In the genomic region with DNA sequence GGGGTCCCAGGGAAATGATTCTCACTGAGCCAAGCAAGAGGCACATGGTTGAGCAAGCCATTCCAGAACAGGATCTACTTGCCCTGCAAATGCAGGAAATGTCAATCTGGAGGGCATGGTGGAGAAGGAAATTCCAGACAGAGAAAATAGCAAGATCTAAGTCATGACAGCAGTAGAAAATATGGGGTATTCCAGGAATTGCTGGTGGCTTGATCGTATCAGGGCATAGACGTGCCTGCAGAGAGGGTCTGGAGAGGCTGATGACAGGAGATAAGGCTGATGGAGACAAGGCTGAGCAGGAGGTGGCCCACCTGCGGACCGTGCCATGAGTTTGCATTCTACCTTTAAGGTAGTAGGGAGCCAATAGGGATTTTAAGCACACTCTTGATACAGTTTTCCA, we compare ENCODE assay signal across 18 cellular contexts.
DNase-seq lines count a peak whose midpoint lies in the region; ATAC-seq, FAIRE-seq and TF ChIP-seq lines count a peak whose summit lies in the region.
"Had no signal": no experiment of that assay in that cellular context is flagged by ENCODE, and none has a peak within 500 bp of the region (broad histone marks: within the 10 kb centered on the region; RNA-seq: fewer than 3 reads in every experiment).

No MANE protein-coding gene starts in this region.

- H3K4me1 ChIP-seq in K562 (replicated peaks in 1 of 2; ENCODE audit: control insufficient read depth in 2 of 2, insufficient read depth in 2 of 2, low read length in 2 of 2) (no peaks in the 10 kb centered on the region; a peak in 1 of 5 replicates), left lung (no peaks in the 10 kb centered on the region)

- H3K9ac ChIP-seq in K562 (ENCODE audit: insufficient read depth in 1 of 2, low read depth in 2 of 2, low read length in 2 of 2), result no peak overlapping the region

- no peak overlapping the region for H2AFZ ChIP-seq in K562 (ENCODE audit: low read depth, low read length)

- no peak for TF ChIP-seq CTCF in K562 (IDR thresholded peaks at IDR 0.05 in 2 of 3, conservative IDR thresholded peaks at IDR 0.05 in 1 of 3; ENCODE audit: insufficient read depth in 2 of 3, low read depth in 1 of 3, low read length in 3 of 3)
- no peak for TF ChIP-seq CTCF in left lung (IDR thresholded peaks at IDR 0.05)
- no peak for TF ChIP-seq CTCF in type B pancreatic cell (conservative IDR thresholded peaks at IDR 0.05)

- in situ Hi-C loops in K562 (cut with MboI), result loop anchor here (25.0 kb wide), 1 partner anchor 733 kb away; no protein-coding TSS in a partner anchor

- H3K36me3 ChIP-seq in K562 (ENCODE audit: control insufficient read depth, insufficient read depth, low read length) (no peaks in the 10 kb centered on the region), left lung (no peaks in the 10 kb centered on the region)

- 0% methylated on average over 4 of the region's 4 CpGs for WGBS in K562 (ENCODE audit: insufficient coverage, low coverage, missing lambda C conversion rate)

- DNase-seq in SK-N-DZ (ENCODE audit: low spot score), result peak; percentile 71
- no peak for DNase-seq in K562 (ENCODE audit: extremely low read depth in 1 of 4, low spot score in 3 of 4)
- DNase-seq in left lung, result no peak
- no peak for DNase-seq in type B pancreatic cell (ENCODE audit: extremely low spot score, unreplicated experiment)
- no peak for DNase-seq in cardiac septum (ENCODE audit: low spot score)
- DNase-seq in activated CD4-positive, alpha-beta T cell treated with anti-CD3 and anti-CD28 coated beads for 36 hours, result no peak
- DNase-seq: ACHN; C1 segment of cervical spinal cord; CD4-positive, alpha-beta T cell; DMS79 had no signal

- peaks cover 29% of the 10 kb centered on the region for H3K27me3 Mint-ChIP-seq in type B pancreatic cell
- no peaks in the 10 kb centered on the region for H3K27me3 Mint-ChIP-seq in activated CD4-positive, alpha-beta T cell treated with anti-CD3 and anti-CD28 coated beads for 36 hours

- no peak for TF ChIP-seq POLR2A in K562 (conservative IDR thresholded peaks at IDR 0.05)

- H3K9me3 ChIP-seq in K562 (replicated peaks; ENCODE audit: control insufficient read depth, insufficient read depth, low read depth, low read length) (no peaks in the 10 kb centered on the region), left lung (no peaks in the 10 kb centered on the region)

- BruUV-seq in K562 (replicated peaks; lab: Mats Ljungman, UMichigan), result no TSS peak

- H4K20me1 ChIP-seq in K562 (replicated peaks; ENCODE audit: control insufficient read depth, insufficient read depth, low read length), result no peaks in the 10 kb centered on the region

- H3K4me3 ChIP-seq in K562, result no peak overlapping the region
- H3K4me3 ChIP-seq in left lung, result no peak overlapping the region

- no peak overlapping the region for H3K27ac ChIP-seq in K562 (ENCODE audit: extremely low read depth, low read depth, low read length)
- no peak overlapping the region for H3K27ac ChIP-seq in left lung

- no peak overlapping the region for H3K4me2 ChIP-seq in K562 (ENCODE audit: insufficient read depth, low read length)

- H3K27ac Mint-ChIP-seq in type B pancreatic cell, result peak overlapping the region; percentile 10
- H3K27ac Mint-ChIP-seq in activated CD4-positive, alpha-beta T cell treated with anti-CD3 and anti-CD28 coated beads for 36 hours, result no peak overlapping the region
- H3K27ac Mint-ChIP-seq: CD4-positive, alpha-beta T cell had no signal

- no peak for TF ChIP-seq RAD21 in K562 (CRISPR knock-in tag; conservative IDR thresholded peaks at IDR 0.05 in 1 of 2, IDR thresholded peaks at IDR 0.05 in 1 of 2)

- H3K9me1 ChIP-seq in K562 (ENCODE audit: control insufficient read depth, insufficient read depth, low read length), result no peaks in the 10 kb centered on the region

- no peak for TF ChIP-seq EP300 in K562 (IDR thresholded peaks at IDR 0.05; ENCODE audit: low read length)

- H3K4me1 Mint-ChIP-seq in type B pancreatic cell (ENCODE audit: unreplicated experiment), result peaks cover 32% of the 10 kb centered on the region
- no peaks in the 10 kb centered on the region for H3K4me1 Mint-ChIP-seq in activated CD4-positive, alpha-beta T cell treated with anti-CD3 and anti-CD28 coated beads for 36 hours

- H3K4me3 Mint-ChIP-seq in type B pancreatic cell, result no peak overlapping the region
- H3K4me3 Mint-ChIP-seq in activated CD4-positive, alpha-beta T cell treated with anti-CD3 and anti-CD28 coated beads for 36 hours, result no peak overlapping the region
- H3K4me3 Mint-ChIP-seq: CD4-positive, alpha-beta T cell had no signal

- H3K36me3 Mint-ChIP-seq in type B pancreatic cell, result no peaks in the 10 kb centered on the region
- H3K36me3 Mint-ChIP-seq in activated CD4-positive, alpha-beta T cell treated with anti-CD3 and anti-CD28 coated beads for 36 hours (ENCODE audit: low read depth), result no peaks in the 10 kb centered on the region

- FAIRE-seq in K562 (lab: Jason Lieb, UNC), result no peak
- FAIRE-seq: G401.6, GM12891, GM19239, H54, HepG2, HTR-8/SVneo had no signal

- peaks cover 0 to 8% of the 10 kb centered on the region in 2 experiments; a peak in 2 of 5 replicates for H3K27me3 ChIP-seq in K562 (ENCODE audit: control insufficient read depth in 2 of 2, insufficient read depth in 2 of 2, low read length in 2 of 2)
- peaks cover 0 to 18% of the 10 kb centered on the region in 2 donors for H3K27me3 ChIP-seq in left lung

- POLR2A ChIA-PET in K562 (lab: Yijun Ruan, JAX), result no interaction called here
- POLR2A ChIA-PET in activated CD4-positive, alpha-beta T cell treated with anti-CD3 and anti-CD28 coated beads for 36 hours (lab: Charles Lee), result no interaction called here

- no peaks in the 10 kb centered on the region for H3K79me2 ChIP-seq in K562 (ENCODE audit: control insufficient read depth, insufficient read depth, low read length)

- intact Hi-C loops in K562 (cut with micrococcal nuclease) (no loop called here), left lung (cut with DNase I) (no loop called here), cardiac septum (cut with DNase I) (no loop called here)
- intact Hi-C loops in activated CD4-positive, alpha-beta T cell treated with anti-CD3 and anti-CD28 coated beads for 36 hours (cut with DNase I, micrococcal nuclease), result loop anchor here in 1 of 2 experiments (10.0 kb wide), 1 partner anchor 746 kb away; no protein-coding TSS in a partner anchor

- H3K9me3 Mint-ChIP-seq in type B pancreatic cell, result no peaks in the 10 kb centered on the region
- H3K9me3 Mint-ChIP-seq in activated CD4-positive, alpha-beta T cell treated with anti-CD3 and anti-CD28 coated beads for 36 hours (ENCODE audit: low read depth), result no peaks in the 10 kb centered on the region
- H3K9me3 Mint-ChIP-seq: CD4-positive, alpha-beta T cell had no signal

- ATAC-seq in K562 (no peak), left lung (peak; percentile 12), GM21423 (IDR thresholded peaks at IDR 0.05; ENCODE audit: unreplicated experiment) (no peak)
- no peak for ATAC-seq in activated CD4-positive, alpha-beta T cell treated with anti-CD3 and anti-CD28 coated beads for 36 hours
- ATAC-seq: HCT116, HepG2 had no signal

- CTCF ChIA-PET in K562 (lab: Yijun Ruan, JAX; ENCODE audit: low intra/inter-chr PET ratio), result no interaction called here
- CTCF ChIA-PET in activated CD4-positive, alpha-beta T cell treated with anti-CD3 and anti-CD28 coated beads for 36 hours (lab: Charles Lee), result no interaction called here

TF ChIP-seq in K562, 482 proteins besides CTCF, POLR2A, EP300 and RAD21:
- TF ChIP-seq MEIS2 (IDR thresholded peaks at IDR 0.05; ENCODE audit: partially characterized antibody) (peak; percentile 11), SETDB1 (IDR thresholded peaks at IDR 0.05; ENCODE audit: low read length) (no peak)
